In genomic region chr2:54977149-54977548, GRCh38 we compare ENCODE assay signal across 11 cellular contexts.
A peak's percentile ranks its signal among the peaks of the same experiment; 100 is the strongest.
DNase-seq lines count a peak whose midpoint lies in the region; ATAC-seq, FAIRE-seq and TF ChIP-seq lines count a peak whose summit lies in the region.
"Had no signal": no experiment of that assay in that cellular context is flagged by ENCODE, and none has a peak within 500 bp of the region (broad histone marks: within the 10 kb centered on the region; RNA-seq: fewer than 3 reads in every experiment).

No MANE protein-coding gene starts in this region.

- DNase-seq in H54 (ENCODE audit: insufficient read length, low spot score), result no peak
- DNase-seq in Karpas-422, result no peak
- no peak for DNase-seq in inferior parietal cortex (ENCODE audit: extremely low spot score)
- DNase-seq in activated CD4-positive, alpha-beta T cell treated with anti-CD3 and anti-CD28 coated beads for 4 hours, result no peak
- DNase-seq in stimulated activated CD4-positive, alpha-beta T cell treated with anti-CD3 and anti-CD28 coated beads, Interleukin-15, amount 100 ng/mL, for 24 hours, result no peak
- no peak for DNase-seq in NCI-H2081 treated with DMSO at 0.1 percent for 48 hours (lab: John Stamatoyannopoulos, UW)
- DNase-seq: activated CD4-positive, alpha-beta T cell treated with anti-CD3 and anti-CD28 coated beads, Interleukin-2, amount 50 U/mL, for 1 hour; erythroblast; NCI-H1930 had no signal

- no peak overlapping the region for H3K4me3 ChIP-seq in Karpas-422 (ENCODE audit: low read length)
- H3K4me3 ChIP-seq in neutrophil (ENCODE audit: low read depth in 1 of 2, low read length in 1 of 2), result no peak overlapping the region

- no peaks in the 10 kb centered on the region for H3K27me3 ChIP-seq in Karpas-422 (ENCODE audit: low read length)
- H3K27me3 ChIP-seq in neutrophil, result no peaks in the 10 kb centered on the region

- peak; percentile 95 for ATAC-seq in GM18868 (IDR thresholded peaks at IDR 0.05; ENCODE audit: unreplicated experiment)

- H3K9me3 ChIP-seq in Karpas-422 (ENCODE audit: low read length) (no peaks in the 10 kb centered on the region), neutrophil (no peaks in the 10 kb centered on the region)

- H3K27ac ChIP-seq in Karpas-422 (ENCODE audit: low read length), result peak overlapping the region; percentile 24; the same call in 1 of the 2 replicates
- H3K27ac ChIP-seq in neutrophil, result peak overlapping the region; percentile 51

- peak; percentile 15 for FAIRE-seq in H54 (lab: Jason Lieb, UNC)

- H3K36me3 ChIP-seq in Karpas-422 (ENCODE audit: insufficient read depth, low read length) (peaks cover 20% of the 10 kb centered on the region; the same call in 1 of the 2 replicates), neutrophil (peaks cover 17% of the 10 kb centered on the region)

- TF ChIP-seq POLR2A in H54 (IDR thresholded peaks at IDR 0.05; ENCODE audit: low read depth, low read length), result no peak

- H3K4me1 ChIP-seq in Karpas-422 (ENCODE audit: low read length), result peaks cover 29% of the 10 kb centered on the region
- peaks cover 13 to 29% of the 10 kb centered on the region in 2 experiments for H3K4me1 ChIP-seq in neutrophil (ENCODE audit: control insufficient read depth in 1 of 2, insufficient read depth in 1 of 2, low read depth in 1 of 2, low read length in 1 of 2)

- no peak overlapping the region for H3K9ac ChIP-seq in Karpas-422 (ENCODE audit: low read length)

- no peak overlapping the region for H3K4me2 ChIP-seq in Karpas-422 (ENCODE audit: low read depth, low read length, poor library complexity, severe bottlenecking)

- H2AFZ ChIP-seq in Karpas-422 (ENCODE audit: low read length), result no peak overlapping the region

- no peaks in the 10 kb centered on the region for H3K9me2 ChIP-seq in Karpas-422 (replicated peaks; ENCODE audit: insufficient read depth, low read length)

- no peaks in the 10 kb centered on the region for H4K20me1 ChIP-seq in Karpas-422 (ENCODE audit: insufficient read depth, low read depth, low read length)

- TF ChIP-seq CTCF in neutrophil (IDR thresholded peaks at IDR 0.05), result no peak

- peaks cover 84% of the 10 kb centered on the region for H3K79me2 ChIP-seq in Karpas-422 (ENCODE audit: low read length)
